In genomic region chr7:96178581-96178980, GRCh38 we compare ENCODE assay signal across 19 cellular contexts.
DNase-seq lines count a peak whose midpoint lies in the region; TF ChIP-seq lines count a peak whose summit lies in the region.
"Had no signal": no experiment of that assay in that cellular context is flagged by ENCODE, and none has a peak within 500 bp of the region (broad histone marks: within the 10 kb centered on the region; RNA-seq: fewer than 3 reads in every experiment).

No MANE protein-coding gene starts in this region.

- H3K4me3 Mint-ChIP-seq in HFFc6 = no peak overlapping the region
- no peak overlapping the region for H3K4me3 Mint-ChIP-seq in H9
- H3K4me3 Mint-ChIP-seq: activated CD4-positive, alpha-beta T cell treated with anti-CD3 and anti-CD28 coated beads, Interleukin-2, amount 10 ng/mL, durations not matched to agents 24 days and 14 days; stimulated activated naive B cell treated with anti-CD40 and anti-IgM and Interleukin-4, amounts not matched to agents 10 μg/mL and 1 μg/mL and 100 μg/mL, for 72 hours had no signal

- H4K91ac ChIP-seq in neuronal stem cell (ENCODE audit: low read depth, low read length, poor library complexity) (no peak overlapping the region), H9 (ENCODE audit: insufficient read length, low read depth, low read length) (no peak overlapping the region)

- H3K79me1 ChIP-seq in neuronal stem cell (ENCODE audit: low read depth, low read length) = no peaks in the 10 kb centered on the region
- no peaks in the 10 kb centered on the region for H3K79me1 ChIP-seq in H9 (ENCODE audit: insufficient read depth, low read depth, low read length, poor library complexity, severe bottlenecking)

- no peak overlapping the region for H2AK5ac ChIP-seq in neuronal stem cell (ENCODE audit: low read depth, low read length)
- H2AK5ac ChIP-seq in H9 (ENCODE audit: insufficient read length, low read length) = no peak overlapping the region

- WGBS in neuronal stem cell (ENCODE audit: extremely low coverage in 2 of 2, insufficient read length in 2 of 2, insufficient replicate concordance in 1 of 2), 2 donors = no CpG with 5 or more reads among the region's 2 CpGs
- no CpG with 5 or more reads among the region's 2 CpGs for WGBS in H9 (ENCODE audit: extremely low coverage, insufficient read length, low lambda C conversion rate)

- H2BK120ac ChIP-seq in neuronal stem cell (ENCODE audit: low read depth, low read length) = no peak overlapping the region
- no peak overlapping the region for H2BK120ac ChIP-seq in H9 (ENCODE audit: low read depth, low read length, poor library complexity, severe bottlenecking)

- TF ChIP-seq CTCF in HFFc6 (IDR thresholded peaks at IDR 0.05) (no peak), epithelial cell of esophagus (IDR thresholded peaks at IDR 0.05; ENCODE audit: insufficient read depth, low read depth, low read length, missing control alignments) (no peak), H9 (conservative IDR thresholded peaks at IDR 0.05) (no peak)

- no peak overlapping the region for H3K4me2 ChIP-seq in neuronal stem cell (ENCODE audit: insufficient read depth, low read length, poor library complexity, severe bottlenecking)
- no peak overlapping the region for H3K4me2 ChIP-seq in H9 (ENCODE audit: insufficient read depth, insufficient read length, low read length)

- H3K27me3 ChIP-seq in neuronal stem cell (ENCODE audit: control insufficient read depth in 3 of 3, insufficient read depth in 3 of 3, low read depth in 1 of 3, low read length in 3 of 3) (no peaks in the 10 kb centered on the region), H9 (ENCODE audit: insufficient read depth, low read length) (no peaks in the 10 kb centered on the region)
- H3K27me3 ChIP-seq: adrenal gland, esophagus muscularis mucosa, left lung, MG63, right atrium auricular region had no signal

- H3K27ac Mint-ChIP-seq in HFFc6 (no peak overlapping the region), H9 (no peak overlapping the region)
- H3K27ac Mint-ChIP-seq: activated CD4-positive, alpha-beta T cell treated with anti-CD3 and anti-CD28 coated beads, Interleukin-2, amount 10 ng/mL, durations not matched to agents 24 days and 14 days had no signal

- H3K36me3 Mint-ChIP-seq in HFFc6 (ENCODE audit: low read depth) (no peaks in the 10 kb centered on the region), H9 (ENCODE audit: insufficient read depth in 1 of 3, low read depth in 3 of 3) (peaks cover 3 to 12% (median 5%) of the 10 kb centered on the region in 3 experiments; a peak in 6 of 7 replicates)

- H3K9ac ChIP-seq in neuronal stem cell (ENCODE audit: low read depth, low read length, poor library complexity) = no peak overlapping the region
- H3K9ac ChIP-seq in H9 (ENCODE audit: extremely low read depth, insufficient read length, low read length) = no peak overlapping the region

- no peak overlapping the region for H2AFZ ChIP-seq in neuronal stem cell (ENCODE audit: low read length)
- no peak overlapping the region for H2AFZ ChIP-seq in H9 (ENCODE audit: low read length)

- H3K9me3 Mint-ChIP-seq in HFFc6 (no peaks in the 10 kb centered on the region), H9 (no peaks in the 10 kb centered on the region)
- H3K9me3 Mint-ChIP-seq: activated CD4-positive, alpha-beta T cell treated with anti-CD3 and anti-CD28 coated beads, Interleukin-2, amount 10 ng/mL, durations not matched to agents 24 days and 14 days; stimulated activated naive B cell treated with anti-CD40 and anti-IgM and Interleukin-4, amounts not matched to agents 10 μg/mL and 1 μg/mL and 100 μg/mL, for 72 hours had no signal

- no peak overlapping the region for H4K5ac ChIP-seq in H9 (ENCODE audit: insufficient read length, low read depth, low read length)

- H3K56ac ChIP-seq in H9 (ENCODE audit: insufficient read length, low read depth, low read length) = no peak overlapping the region

- H3K36me3 ChIP-seq in neuronal stem cell (replicated peaks in 1 of 2; ENCODE audit: control insufficient read depth in 2 of 2, insufficient read depth in 2 of 2, low read length in 2 of 2) = peaks cover 2 to 57% of the 10 kb centered on the region in 2 donors
- H3K36me3 ChIP-seq: MG63 had no signal

- H3K4ac ChIP-seq in neuronal stem cell (ENCODE audit: low read length) (no peak overlapping the region), H9 (ENCODE audit: low read depth, low read length) (no peak overlapping the region)

- H3K23me2 ChIP-seq in H9 (ENCODE audit: insufficient read length, low read depth, low read length, poor library complexity, severe bottlenecking) = no peaks in the 10 kb centered on the region

- H3K27ac ChIP-seq in neuronal stem cell (replicated peaks; ENCODE audit: low read length) = peak overlapping the region; percentile 51
- H3K27ac ChIP-seq in H9 (ENCODE audit: insufficient read length, low read depth, low read length) = no peak overlapping the region
- H3K27ac ChIP-seq: adrenal gland, esophagus muscularis mucosa, left lung, right atrium auricular region had no signal

- H3K27me3 Mint-ChIP-seq in HFFc6 (ENCODE audit: insufficient read depth) (peaks cover 2% of the 10 kb centered on the region), H9 (ENCODE audit: low read depth) (no peaks in the 10 kb centered on the region)
- H3K27me3 Mint-ChIP-seq: activated CD4-positive, alpha-beta T cell treated with anti-CD3 and anti-CD28 coated beads, Interleukin-2, amount 10 ng/mL, durations not matched to agents 24 days and 14 days; stimulated activated naive B cell treated with anti-CD40 and anti-IgM and Interleukin-4, amounts not matched to agents 10 μg/mL and 1 μg/mL and 100 μg/mL, for 72 hours had no signal

- H3K9me3 ChIP-seq in neuronal stem cell (replicated peaks in 1 of 2; ENCODE audit: control insufficient read depth in 2 of 2, insufficient read depth in 1 of 2, low read depth in 1 of 2, low read length in 2 of 2) = no peaks in the 10 kb centered on the region
- no peaks in the 10 kb centered on the region for H3K9me3 ChIP-seq in H9 (ENCODE audit: control insufficient read depth, low read depth, low read length)
- H3K9me3 ChIP-seq: adrenal gland, esophagus muscularis mucosa, left lung, MG63, right atrium auricular region had no signal

- H4K20me1 ChIP-seq in H9 (ENCODE audit: control insufficient read depth, insufficient read depth, insufficient read length) = no peaks in the 10 kb centered on the region

- no peaks in the 10 kb centered on the region for H3K79me2 ChIP-seq in H9 (ENCODE audit: insufficient read depth, low read length)

- H2BK20ac ChIP-seq in H9 (ENCODE audit: low read depth, low read length, poor library complexity, severe bottlenecking) = no peak overlapping the region

- H3K23ac ChIP-seq in neuronal stem cell (ENCODE audit: low read depth, low read length, poor library complexity) = no peak overlapping the region
- no peak overlapping the region for H3K23ac ChIP-seq in H9 (ENCODE audit: insufficient read length, low read depth, low read length)

- H3K18ac ChIP-seq in neuronal stem cell (ENCODE audit: low read length) = no peak overlapping the region
- H3K18ac ChIP-seq in H9 (ENCODE audit: insufficient read length, low read depth, low read length) = no peak overlapping the region

- H3K14ac ChIP-seq in neuronal stem cell (ENCODE audit: low read length) (no peak overlapping the region), H9 (ENCODE audit: insufficient read depth, low read length) (no peak overlapping the region)

- peaks cover 18% of the 10 kb centered on the region for H3K4me1 Mint-ChIP-seq in HFFc6 (ENCODE audit: low read depth)
- peaks cover 53 to 60% of the 10 kb centered on the region in 2 experiments for H3K4me1 Mint-ChIP-seq in H9
- H3K4me1 Mint-ChIP-seq: activated CD4-positive, alpha-beta T cell treated with anti-CD3 and anti-CD28 coated beads, Interleukin-2, amount 10 ng/mL, durations not matched to agents 24 days and 14 days; stimulated activated naive B cell treated with anti-CD40 and anti-IgM and Interleukin-4, amounts not matched to agents 10 μg/mL and 1 μg/mL and 100 μg/mL, for 72 hours had no signal

- no peak overlapping the region for H2BK12ac ChIP-seq in neuronal stem cell (ENCODE audit: low read length)
- H2BK12ac ChIP-seq in H9 (ENCODE audit: insufficient read length, low read depth, low read length) = no peak overlapping the region

- H4K8ac ChIP-seq in neuronal stem cell (ENCODE audit: low read depth, low read length) (peak overlapping the region; percentile 73), H9 (replicated peaks; ENCODE audit: insufficient read length, low read depth, low read length) (no peak overlapping the region)

- H3K4me3 ChIP-seq in epithelial cell of esophagus (ENCODE audit: low read length) (no peak overlapping the region), neuronal stem cell (ENCODE audit: low read length in 2 of 2) (no peak overlapping the region)
- H3K4me3 ChIP-seq: adrenal gland, esophagus muscularis mucosa, left lung, MG63, right atrium auricular region had no signal

- H3K4me1 ChIP-seq in neuronal stem cell (ENCODE audit: control insufficient read depth in 2 of 2, insufficient read depth in 1 of 2, low read depth in 1 of 2, low read length in 2 of 2) (peaks cover 0 to 15% of the 10 kb centered on the region in 2 donors), H9 (ENCODE audit: insufficient read depth, low read length) (peaks cover 3% of the 10 kb centered on the region; the same call in 1 of the 2 replicates)
- H3K4me1 ChIP-seq: adrenal gland, esophagus muscularis mucosa, left lung, right atrium auricular region had no signal

- DNase-seq in HFFc6 = peak; percentile 15
- peak; percentile 98 for DNase-seq in NCI-H69 (lab: John Stamatoyannopoulos, UW)
- DNase-seq in epithelial cell of esophagus (ENCODE audit: low read depth) = peak; percentile 90
- no peak for DNase-seq in neuronal stem cell (ENCODE audit: low spot score)
- no peak for DNase-seq in H9
- DNase-seq in C1 segment of cervical spinal cord (lab: John Stamatoyannopoulos, UW) = no peak
- no peak for DNase-seq in A172 (ENCODE audit: low spot score)
- DNase-seq: activated CD4-positive, alpha-beta T cell treated with anti-CD3 and anti-CD28 coated beads, Interleukin-2, amount 10 ng/mL, durations not matched to agents 24 days and 14 days; activated effector memory CD4-positive, alpha-beta T cell treated with Interleukin-2 at 50 U/mL for 16 hours; adrenal gland; caudate nucleus; DND-41; MG63; NCI-H1694 treated with DMSO at 0.1 percent for 48 hours; occipital lobe; stimulated activated naive B cell treated with anti-CD40 and anti-IgM and Interleukin-4, amounts not matched to agents 10 μg/mL and 1 μg/mL and 100 μg/mL, for 72 hours had no signal

- H3T11ph ChIP-seq in H9 (ENCODE audit: low read length) = no peak overlapping the region

- H2BK5ac ChIP-seq in neuronal stem cell (ENCODE audit: low read length) (no peak overlapping the region), H9 (ENCODE audit: insufficient read length, low read length) (no peak overlapping the region)

- H2BK15ac ChIP-seq in neuronal stem cell (ENCODE audit: low read length) (no peak overlapping the region), H9 (ENCODE audit: low read depth, low read length) (no peak overlapping the region)

Comparison
In these comparisons a context has a peak if more than half of its experiments do, and no peak if none do; other contexts are left out.
1. DNase-seq: peak in HFFc6 (single experiment), NCI-H69 (single experiment) and epithelial cell of esophagus (single experiment); none in neuronal stem cell (single experiment), H9 (single experiment), C1 segment of cervical spinal cord (0 of 14) and A172 (single experiment).